Comparison of ENCODE assay signal across 8 cellular contexts in genomic region chr9:136122425-136123383, GRCh38. TPM values are rescaled to one million over a fixed set of nuclear protein-coding genes. Genes with fewer than 3 reads are reported as not detected.
A peak's percentile ranks its signal among the peaks of the same experiment; 100 is the strongest.
DNase-seq lines count a peak whose midpoint lies in the region; ATAC-seq and TF ChIP-seq lines count a peak whose summit lies in the region.

No MANE protein-coding gene starts in this region.

- intact Hi-C loops in transverse colon (cut with DNase I; ENCODE audit: low total_unique reads) = loop anchor here (2.0 to 5.0 kb wide), 2 partner anchors 154 to 255 kb away; no protein-coding TSS in a partner anchor

- H3K27ac ChIP-seq in HEK293 (ENCODE audit: extremely low read depth, low read depth, low read length) = no peak overlapping the region
- no peak overlapping the region for H3K27ac ChIP-seq in SJCRH30
- H3K27ac ChIP-seq in gastroesophageal sphincter = no peak overlapping the region
- H3K27ac ChIP-seq in transverse colon = no peak overlapping the region

- 25 to 59% methylated on average over 6 to 18 of the region's 45 CpGs for WGBS in gastroesophageal sphincter (ENCODE audit: low coverage in 1 of 2), 2 donors
- WGBS in transverse colon (ENCODE audit: low coverage in 1 of 2), 2 donors = 17 to 64% methylated on average over 7 to 34 of the region's 45 CpGs

- ATAC-seq in gastroesophageal sphincter (no peak), GM18861 (IDR thresholded peaks at IDR 0.05; ENCODE audit: unreplicated experiment) (no peak)

- no peaks in the 10 kb centered on the region for H3K9me3 ChIP-seq in HEK293 (ENCODE audit: control insufficient read depth, insufficient read depth, low read depth, low read length)
- H3K9me3 ChIP-seq in SJCRH30 (replicated peaks) = no peaks in the 10 kb centered on the region
- H3K9me3 ChIP-seq in gastroesophageal sphincter = no peaks in the 10 kb centered on the region
- no peaks in the 10 kb centered on the region for H3K9me3 ChIP-seq in transverse colon

- peaks cover 3% of the 10 kb centered on the region for H3K27me3 Mint-ChIP-seq in osteocyte (ENCODE audit: unreplicated experiment)

- H3K4me3 ChIP-seq in HEK293 (ENCODE audit: low read depth, low read length) (no peak overlapping the region), SJCRH30 (no peak overlapping the region), gastroesophageal sphincter (peak overlapping the region in 1 of 2 donors; percentile 22), transverse colon (peak overlapping the region in 1 of 4 donors; percentile 23)

- H3K27ac Mint-ChIP-seq in osteocyte (ENCODE audit: unreplicated experiment) = no peak overlapping the region

- CTCF ChIA-PET in HEK293 (lab: Yijun Ruan, JAX) = interaction anchor here (0.5 to 6.6 kb wide), 48 partner anchors 10 to 946 kb away, joined by 3 to 95 read pairs (median 4); partner anchors contain the start of genes KCNT1, NACC2 and UBAC1

- peaks cover 1% of the 10 kb centered on the region for H3K4me1 Mint-ChIP-seq in osteocyte (ENCODE audit: unreplicated experiment)

- no peak for TF ChIP-seq POLR2A in gastroesophageal sphincter (IDR thresholded peaks at IDR 0.05)
- TF ChIP-seq POLR2A in transverse colon (IDR thresholded peaks at IDR 0.05) = no peak

- H3K4me3 Mint-ChIP-seq in osteocyte (ENCODE audit: unreplicated experiment) = no peak overlapping the region

- H3K36me3 ChIP-seq in HEK293 (ENCODE audit: control insufficient read depth in 2 of 2, insufficient read depth in 1 of 2, low read length in 2 of 2) (no peaks in the 10 kb centered on the region), SJCRH30 (no peaks in the 10 kb centered on the region), gastroesophageal sphincter (no peaks in the 10 kb centered on the region), transverse colon (no peaks in the 10 kb centered on the region)

- in situ Hi-C loops in transverse colon (cut with MboI; ENCODE audit: low pct_ligation_motif_present in 1 of 4, low pct_unique_long_range_greater_than_20kb in 1 of 4, low sequenced_read_pairs in 3 of 4) = loop anchor here (5.0 to 25.0 kb wide), 5 partner anchors 155 to 260 kb away; partner anchors contain the start of gene UBAC1 (in 2 of the 4)

- POLR2A ChIA-PET in HEK293 (lab: Yijun Ruan, JAX) = interaction anchor here (1.3 kb wide), 1 partner anchor 13 kb away, joined by 3 read pairs; no protein-coding TSS in a partner anchor

- no peak for TF ChIP-seq EP300 in gastroesophageal sphincter (IDR thresholded peaks at IDR 0.05)
- TF ChIP-seq EP300 in transverse colon (IDR thresholded peaks at IDR 0.05; ENCODE audit: low read depth) = no peak

- H3K36me3 Mint-ChIP-seq in osteocyte (ENCODE audit: unreplicated experiment) = no peaks in the 10 kb centered on the region

- TF ChIP-seq CTCF in HEK293 (tag by site-specific recombination; IDR thresholded peaks at IDR 0.05) = peak; percentile 99
- TF ChIP-seq CTCF in gastroesophageal sphincter (IDR thresholded peaks at IDR 0.05) = peak in 3 of 4 experiments; percentile 93 to 100 (median 98)
- TF ChIP-seq CTCF in osteocyte (IDR thresholded peaks at IDR 0.05) = peak; percentile 98
- peak; percentile 94 to 98 (median 97) for TF ChIP-seq CTCF in transverse colon (IDR thresholded peaks at IDR 0.05)

- H3K4me1 ChIP-seq in HEK293 (ENCODE audit: control insufficient read depth, insufficient read depth, low read length) (no peaks in the 10 kb centered on the region), SJCRH30 (peaks cover 9% of the 10 kb centered on the region), gastroesophageal sphincter (peaks cover 0 to 31% (median 12%) of the 10 kb centered on the region in 3 donors), transverse colon (peaks cover 6 to 24% (median 18%) of the 10 kb centered on the region in 4 donors)

- peaks cover 5% of the 10 kb centered on the region for H3K9me3 Mint-ChIP-seq in osteocyte (ENCODE audit: unreplicated experiment)

- DNase-seq in C1 segment of cervical spinal cord (lab: John Stamatoyannopoulos, UW) (peak in 12 of 14 donors; percentile 21 to 76 (median 58)), SJCRH30 (peak; percentile 63 to 84), activated gamma-delta T cell (lab: John Stamatoyannopoulos, UW) (peak; percentile 57), osteocyte (ENCODE audit: extremely low spot score, unreplicated experiment) (no peak), transverse colon (peak; percentile 78)

- H3K27me3 ChIP-seq in SJCRH30 (peaks cover 3% of the 10 kb centered on the region; the same call in 1 of the 2 replicates), gastroesophageal sphincter (peaks cover 37% of the 10 kb centered on the region), transverse colon (peaks cover 20% of the 10 kb centered on the region)

TF ChIP-seq in HEK293, 187 proteins besides CTCF, POLR2A, EP300 and RAD21 (continues in another document):
- TF ChIP-seq ZNF391 (tag by site-specific recombination; IDR thresholded peaks at IDR 0.05; ENCODE audit: borderline replicate concordance, low read depth) (peak; percentile 81; the same call in 1 of the 2 replicates), ZNF624 (tag by site-specific recombination; IDR thresholded peaks at IDR 0.05) (no peak), ZNF518A (tag by site-specific recombination; conservative IDR thresholded peaks at IDR 0.05; ENCODE audit: low read depth) (no peak), ZBTB21 (tag by site-specific recombination; IDR thresholded peaks at IDR 0.05) (no peak), ZNF221 (tag by site-specific recombination; IDR thresholded peaks at IDR 0.05; ENCODE audit: borderline replicate concordance) (no peak), ZFP3 (tag by site-specific recombination; IDR thresholded peaks at IDR 0.05; ENCODE audit: low read depth) (peak; percentile 88)
- TF ChIP-seq, protein P1, sequence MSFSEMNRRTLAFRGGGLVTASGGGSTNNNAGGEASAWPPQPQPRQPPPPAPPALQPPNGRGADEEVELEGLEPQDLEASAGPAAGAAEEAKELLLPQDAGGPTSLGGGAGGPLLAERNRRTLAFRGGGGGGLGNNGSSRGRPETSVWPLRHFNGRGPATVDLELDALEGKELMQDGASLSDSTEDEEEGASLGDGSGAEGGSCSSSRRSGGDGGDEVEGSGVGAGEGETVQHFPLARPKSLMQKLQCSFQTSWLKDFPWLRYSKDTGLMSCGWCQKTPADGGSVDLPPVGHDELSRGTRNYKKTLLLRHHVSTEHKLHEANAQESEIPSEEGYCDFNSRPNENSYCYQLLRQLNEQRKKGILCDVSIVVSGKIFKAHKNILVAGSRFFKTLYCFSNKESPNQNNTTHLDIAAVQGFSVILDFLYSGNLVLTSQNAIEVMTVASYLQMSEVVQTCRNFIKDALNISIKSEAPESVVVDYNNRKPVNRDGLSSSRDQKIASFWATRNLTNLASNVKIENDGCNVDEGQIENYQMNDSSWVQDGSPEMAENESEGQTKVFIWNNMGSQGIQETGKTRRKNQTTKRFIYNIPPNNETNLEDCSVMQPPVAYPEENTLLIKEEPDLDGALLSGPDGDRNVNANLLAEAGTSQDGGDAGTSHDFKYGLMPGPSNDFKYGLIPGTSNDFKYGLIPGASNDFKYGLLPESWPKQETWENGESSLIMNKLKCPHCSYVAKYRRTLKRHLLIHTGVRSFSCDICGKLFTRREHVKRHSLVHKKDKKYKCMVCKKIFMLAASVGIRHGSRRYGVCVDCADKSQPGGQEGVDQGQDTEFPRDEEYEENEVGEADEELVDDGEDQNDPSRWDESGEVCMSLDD (tag by site-specific recombination; IDR thresholded peaks at IDR 0.05) = 0 out of 2 replicates have a peak, but pooled peaks have one; percentile 41

RNA-seq across cellular contexts. Expression of gene TMEM250, which starts 4.0 kb away (rescaled TPM):
- total RNA-seq in SJCRH30 (2014; rRNA removed; shearing (Covaris generic)) = 31.8 and 34.0 TPM in 2 replicates
- total RNA-seq in gastroesophageal sphincter = 10 to 100 TPM; 28.7 to 66.1 (median 45.3) TPM
- 34.0 and 38.2 TPM in 2 replicates for total RNA-seq in osteocyte
- 100 to 1,000 TPM in 2 of 4 donors, 10 to 100 TPM in 2; 50.3 to 187 (median 86.6) TPM for total RNA-seq in transverse colon

RNA-seq across cellular contexts. Expression of gene NACC2, which starts 27.6 kb away (rescaled TPM):
- total RNA-seq in SJCRH30 (2014; rRNA removed; shearing (Covaris generic)) = 3.6 and 4.4 TPM in 2 replicates
- total RNA-seq in gastroesophageal sphincter (100 to 1,000 TPM in 3 of 4 donors, 10 to 100 TPM in 1; 71.4 to 209 (median 110) TPM), osteocyte (40.1 and 41.4 TPM in 2 replicates), transverse colon (10 to 100 TPM; 22.2 to 64.3 (median 26.5) TPM)
